Comparison of ENCODE assay signal across 18 cellular contexts in genomic region chr3:137647179-137647578, GRCh38.
"Had no signal": no experiment of that assay in that cellular context is flagged by ENCODE, and none has a peak within 500 bp of the region (broad histone marks: within the 10 kb centered on the region; RNA-seq: fewer than 3 reads in every experiment).

No MANE protein-coding gene starts in this region.

- ATAC-seq: body of pancreas, gastrocnemius medialis, left lobe of liver, T-helper 17 cell had no signal

- H3K27me3 ChIP-seq: body of pancreas, gastrocnemius medialis, ovary had no signal

- H3K27ac ChIP-seq: body of pancreas, coronary artery, epithelial cell of prostate, gastrocnemius medialis, ovary, thoracic aorta had no signal

- H3K9me3 ChIP-seq: body of pancreas, gastrocnemius medialis, ovary, thoracic aorta had no signal

- H3K4me3 ChIP-seq: body of pancreas, coronary artery, gastrocnemius medialis, ovary, thoracic aorta had no signal

- H3K36me3 ChIP-seq: gastrocnemius medialis, ovary, thoracic aorta had no signal

- H3K9me3 Mint-ChIP-seq: activated CD4-positive, alpha-beta T cell treated with anti-CD3 and anti-CD28 coated beads, Interleukin-2, amount 10 ng/mL, durations not matched to agents 7 days and 5 days; activated T-helper 2 cell treated with anti-CD3 and anti-CD28 coated beads, Interferon-gamma antibody, Interleukin-2, Interleukin-4, amounts not matched to agents 10 μg/mL and 5 μg/mL and 100 μg/mL, durations not matched to agents 14 hours and 24 hours and 36 hours; nephron progenitor cell; stimulated activated naive CD8-positive, alpha-beta T cell treated with anti-CD3 and anti-CD28 coated beads, Interleukin-15, Interleukin-2, amounts not matched to agents 100 ng/mL and 50 ng/mL, for 24 hours had no signal

- DNase-seq: activated CD4-positive, alpha-beta T cell treated with anti-CD3 and anti-CD28 coated beads, Interleukin-2, amount 10 ng/mL, durations not matched to agents 7 days and 5 days; activated CD4-positive, CD25-positive, alpha-beta regulatory T cell; activated naive CD4-positive, alpha-beta T cell treated with anti-CD3 and anti-CD28 coated beads, Interleukin-2, amount 50 U/mL, for 16 hours; activated T-cell treated with anti-CD3 and anti-CD28 coated beads for 4 hours; body of pancreas; central memory CD4-positive, alpha-beta T cell; effector memory CD4-positive, alpha-beta T cell; gastrocnemius medialis; nephron progenitor cell; ovary; stimulated activated CD4-positive, alpha-beta T cell treated with anti-CD3 and anti-CD28 coated beads, Interleukin-4, amount 100 ng/mL, for 1 hour; T-helper 17 cell had no signal

- H3K4me3 Mint-ChIP-seq: activated CD4-positive, alpha-beta T cell treated with anti-CD3 and anti-CD28 coated beads, Interleukin-2, amount 10 ng/mL, durations not matched to agents 7 days and 5 days; nephron progenitor cell; stimulated activated naive CD8-positive, alpha-beta T cell treated with anti-CD3 and anti-CD28 coated beads, Interleukin-15, Interleukin-2, amounts not matched to agents 100 ng/mL and 50 ng/mL, for 24 hours; T-helper 17 cell had no signal

- H3K4me1 ChIP-seq: body of pancreas, gastrocnemius medialis had no signal

- H3K27ac Mint-ChIP-seq: activated CD4-positive, alpha-beta T cell treated with anti-CD3 and anti-CD28 coated beads, Interleukin-2, amount 10 ng/mL, durations not matched to agents 7 days and 5 days; activated T-helper 2 cell treated with anti-CD3 and anti-CD28 coated beads, Interferon-gamma antibody, Interleukin-2, Interleukin-4, amounts not matched to agents 10 μg/mL and 5 μg/mL and 100 μg/mL, durations not matched to agents 14 hours and 24 hours and 36 hours; stimulated activated naive CD8-positive, alpha-beta T cell treated with anti-CD3 and anti-CD28 coated beads, Interleukin-15, Interleukin-2, amounts not matched to agents 100 ng/mL and 50 ng/mL, for 24 hours; T-helper 17 cell had no signal

- H3K4me1 Mint-ChIP-seq: activated CD4-positive, alpha-beta T cell treated with anti-CD3 and anti-CD28 coated beads, Interleukin-2, amount 10 ng/mL, durations not matched to agents 7 days and 5 days; T-helper 17 cell had no signal
